11 cellular contexts compared by ENCODE assay signal in genomic region chr9:82354260-82354659, GRCh38.
DNase-seq lines count a peak whose midpoint lies in the region; ATAC-seq, FAIRE-seq and TF ChIP-seq lines count a peak whose summit lies in the region.
"Had no signal": no experiment of that assay in that cellular context is flagged by ENCODE, and none has a peak within 500 bp of the region (broad histone marks: within the 10 kb centered on the region; RNA-seq: fewer than 3 reads in every experiment).

No MANE protein-coding gene starts in this region.

- H3K27me3 Mint-ChIP-seq in HFFc6 (ENCODE audit: insufficient read depth), result no peaks in the 10 kb centered on the region
- H3K27me3 Mint-ChIP-seq: activated B cell treated with CpG ODN at 0.5 μM for 24 hours; activated naive CD8-positive, alpha-beta T cell treated with anti-CD3 and anti-CD28 coated beads, Interleukin-2, amount 10 ng/mL, durations not matched to agents 7 days and 5 days had no signal

- peaks cover 35% of the 10 kb centered on the region for H3K4me1 Mint-ChIP-seq in HFFc6 (ENCODE audit: low read depth)
- H3K4me1 Mint-ChIP-seq: activated B cell treated with CpG ODN at 0.5 μM for 24 hours; activated naive CD8-positive, alpha-beta T cell treated with anti-CD3 and anti-CD28 coated beads, Interleukin-2, amount 10 ng/mL, durations not matched to agents 7 days and 5 days had no signal

- peak overlapping the region; percentile 84 for H3K27ac Mint-ChIP-seq in HFFc6
- H3K27ac Mint-ChIP-seq: activated B cell treated with CpG ODN at 0.5 μM for 24 hours; activated naive CD8-positive, alpha-beta T cell treated with anti-CD3 and anti-CD28 coated beads, Interleukin-2, amount 10 ng/mL, durations not matched to agents 7 days and 5 days had no signal

- peaks cover 14% of the 10 kb centered on the region for H3K36me3 Mint-ChIP-seq in HFFc6 (ENCODE audit: low read depth)
- H3K36me3 Mint-ChIP-seq: activated naive CD8-positive, alpha-beta T cell treated with anti-CD3 and anti-CD28 coated beads, Interleukin-2, amount 10 ng/mL, durations not matched to agents 7 days and 5 days had no signal

- H3K9me3 Mint-ChIP-seq in HFFc6, result peaks cover 4% of the 10 kb centered on the region

- ATAC-seq in GM18498 (IDR thresholded peaks at IDR 0.05; ENCODE audit: unreplicated experiment) (no peak), GM21381 (IDR thresholded peaks at IDR 0.05; ENCODE audit: unreplicated experiment) (no peak)

- DNase-seq in HFFc6 (peak; percentile 90), amniotic epithelial cell (ENCODE audit: low read depth) (peak; percentile 57), fibroblast of pulmonary artery (ENCODE audit: low read depth) (peak; percentile 48), urothelium cell line (ENCODE audit: low spot score) (peak; percentile 21), NCI-H1092 treated with DMSO at 0.1 percent for 48 hours (lab: John Stamatoyannopoulos, UW) (no peak)
- DNase-seq: activated B cell treated with CpG ODN at 0.5 μM for 24 hours; activated naive CD8-positive, alpha-beta T cell treated with anti-CD3 and anti-CD28 coated beads, Interleukin-2, amount 10 ng/mL, durations not matched to agents 7 days and 5 days; Calu3; NCI-H345 had no signal

- no peak overlapping the region for H3K4me3 ChIP-seq in fibroblast of pulmonary artery (replicated peaks; ENCODE audit: low read depth, low read length)

- peak overlapping the region; percentile 40; the same call in 1 of the 2 replicates for H3K4me3 Mint-ChIP-seq in HFFc6
- H3K4me3 Mint-ChIP-seq: activated B cell treated with CpG ODN at 0.5 μM for 24 hours; activated naive CD8-positive, alpha-beta T cell treated with anti-CD3 and anti-CD28 coated beads, Interleukin-2, amount 10 ng/mL, durations not matched to agents 7 days and 5 days had no signal

- no peak for FAIRE-seq in urothelium cell line (lab: Jason Lieb, UNC)

- no peak for TF ChIP-seq CTCF in HFFc6 (IDR thresholded peaks at IDR 0.05)
- no peak for TF ChIP-seq CTCF in fibroblast of pulmonary artery (IDR thresholded peaks at IDR 0.05; ENCODE audit: low read length, missing control alignments)
